ENCODE assay signal across 10 cellular contexts in genomic region chr1:53982034-53982761, GRCh38. TPM values are rescaled to one million over a fixed set of nuclear protein-coding genes. Genes with fewer than 3 reads are reported as not detected.
DNase-seq lines count a peak whose midpoint lies in the region; ATAC-seq and TF ChIP-seq lines count a peak whose summit lies in the region.
"Had no signal": no experiment of that assay in that cellular context is flagged by ENCODE, and none has a peak within 500 bp of the region (broad histone marks: within the 10 kb centered on the region; RNA-seq: fewer than 3 reads in every experiment).

No MANE protein-coding gene starts in this region.

- H3K4me1 ChIP-seq in tibial nerve (peaks cover 0 to 9% (median 0%) of the 10 kb centered on the region in 4 donors), MM.1S (ENCODE audit: low read length) (no peaks in the 10 kb centered on the region)
- peaks cover 5% of the 10 kb centered on the region for H3K4me1 ChIP-seq in CD8-positive, alpha-beta T cell (ENCODE audit: insufficient read depth, low read length)

- H3K4me3 Mint-ChIP-seq in CD8-positive, alpha-beta T cell: no peak overlapping the region
- no peak overlapping the region for H3K4me3 Mint-ChIP-seq in effector memory CD8-positive, alpha-beta T cell
- H3K4me3 Mint-ChIP-seq: T-helper 1 cell treated with Interleukin-12 subunit alpha and Interleukin-12 subunit beta and Interleukin-4 antibody, amounts not matched to agents 30 μg/mL and 1 μg/mL, for 36 hours had no signal

- no peaks in the 10 kb centered on the region for H3K79me2 ChIP-seq in MM.1S (ENCODE audit: low read length)

- TF ChIP-seq EP300 in tibial nerve (IDR thresholded peaks at IDR 0.05): no peak

- no peaks in the 10 kb centered on the region for H4K20me1 ChIP-seq in MM.1S (ENCODE audit: insufficient read depth, low read length)
- H4K20me1 ChIP-seq: BLaER1 had no signal

- H3K27ac ChIP-seq in tibial nerve (peak overlapping the region in 3 of 4 donors; percentile 9 to 56 (median 22)), MM.1S (ENCODE audit: low read length) (no peak overlapping the region)
- H3K27ac ChIP-seq in CD8-positive, alpha-beta T cell (ENCODE audit: low read depth, low read length): no peak overlapping the region
- H3K27ac ChIP-seq: BLaER1 had no signal

- peaks cover 3% of the 10 kb centered on the region for H3K27me3 Mint-ChIP-seq in CD8-positive, alpha-beta T cell (ENCODE audit: low read depth)
- H3K27me3 Mint-ChIP-seq in effector memory CD8-positive, alpha-beta T cell: peaks cover 15 to 39% of the 10 kb centered on the region in 2 donors

- ATAC-seq in left lobe of liver: peak; percentile 90
- ATAC-seq in CD8-positive, alpha-beta T cell: no peak
- ATAC-seq in effector memory CD8-positive, alpha-beta T cell (replicated peaks): no peak

- H3K9me3 ChIP-seq in tibial nerve: no peaks in the 10 kb centered on the region
- H3K9me3 ChIP-seq in CD8-positive, alpha-beta T cell (ENCODE audit: low read length): no peaks in the 10 kb centered on the region
- no peaks in the 10 kb centered on the region for H3K9me3 ChIP-seq in MM.1S (replicated peaks; ENCODE audit: insufficient read depth, low read length)
- H3K9me3 ChIP-seq: BLaER1 had no signal

- 27 to 31% methylated on average over 20 of the region's 20 CpGs for WGBS in tibial nerve, 2 donors

- TF ChIP-seq POLR2A in tibial nerve (IDR thresholded peaks at IDR 0.05): no peak

- no peak overlapping the region for H3K4me2 ChIP-seq in MM.1S (ENCODE audit: low read depth, low read length)
- H3K4me2 ChIP-seq: BLaER1 had no signal

- H3K4me3 ChIP-seq in cardiac fibroblast (replicated peaks in 1 of 2; ENCODE audit: low read depth in 2 of 2, low read length in 2 of 2): peak overlapping the region; percentile 1 to 27
- H3K4me3 ChIP-seq in tibial nerve: peak overlapping the region in 3 of 4 donors; percentile 28 to 48 (median 31)
- H3K4me3 ChIP-seq in CD8-positive, alpha-beta T cell (ENCODE audit: low read depth, low read length): no peak overlapping the region
- H3K4me3 ChIP-seq in MM.1S (ENCODE audit: low read length): no peak overlapping the region
- H3K4me3 ChIP-seq: BLaER1 had no signal

- intact Hi-C loops in CD8-positive, alpha-beta T cell (cut with DNase I, micrococcal nuclease): no loop called here

- no peak overlapping the region for H3K9ac ChIP-seq in MM.1S (ENCODE audit: low read length)
- H3K9ac ChIP-seq: BLaER1 had no signal

- DNase-seq in NCI-H82 (lab: John Stamatoyannopoulos, UW) (peak; percentile 23), NCI-H82 treated with DMSO at 0.1 percent for 48 hours (lab: John Stamatoyannopoulos, UW; ENCODE audit: unreplicated experiment) (no peak), cardiac fibroblast (ENCODE audit: low read depth in 2 of 2) (peak; percentile 40 to 49), left lobe of liver (ENCODE audit: low spot score) (peak; percentile 74), tibial nerve (ENCODE audit: low spot score in 2 of 2) (peak in 1 of 2 donors; percentile 15), MM.1S (no peak)
- no peak for DNase-seq in CD8-positive, alpha-beta T cell
- DNase-seq in effector memory CD8-positive, alpha-beta T cell: no peak

- H3F3A ChIP-seq in MM.1S (ENCODE audit: insufficient read depth, low read length): no peaks in the 10 kb centered on the region

- H2AFZ ChIP-seq in MM.1S (ENCODE audit: low read length): no peak overlapping the region

- no peaks in the 10 kb centered on the region for H3K27me3 ChIP-seq in tibial nerve
- no peaks in the 10 kb centered on the region for H3K27me3 ChIP-seq in CD8-positive, alpha-beta T cell (ENCODE audit: insufficient read depth, low read length)
- no peaks in the 10 kb centered on the region for H3K27me3 ChIP-seq in MM.1S (replicated peaks; ENCODE audit: insufficient read depth, low read length)
- H3K27me3 ChIP-seq: BLaER1 had no signal

- POLR2A ChIA-PET in CD8-positive, alpha-beta T cell (lab: Charles Lee): no interaction called here

- no peaks in the 10 kb centered on the region for H3K9me2 ChIP-seq in MM.1S (replicated peaks; ENCODE audit: insufficient read depth, low read length)

- no peaks in the 10 kb centered on the region for H3K9me3 Mint-ChIP-seq in CD8-positive, alpha-beta T cell
- no peaks in the 10 kb centered on the region for H3K9me3 Mint-ChIP-seq in effector memory CD8-positive, alpha-beta T cell
- H3K9me3 Mint-ChIP-seq: T-helper 1 cell treated with Interleukin-12 subunit alpha and Interleukin-12 subunit beta and Interleukin-4 antibody, amounts not matched to agents 30 μg/mL and 1 μg/mL, for 36 hours had no signal

- H3K36me3 Mint-ChIP-seq in CD8-positive, alpha-beta T cell: no peaks in the 10 kb centered on the region
- H3K36me3 Mint-ChIP-seq in effector memory CD8-positive, alpha-beta T cell (ENCODE audit: insufficient read depth): no peaks in the 10 kb centered on the region

- TF ChIP-seq CTCF in cardiac fibroblast (IDR thresholded peaks at IDR 0.05; ENCODE audit: low read depth, low read length) (no peak), tibial nerve (IDR thresholded peaks at IDR 0.05) (no peak), MM.1S (IDR thresholded peaks at IDR 0.05; ENCODE audit: low read length) (no peak)
- no peak for TF ChIP-seq CTCF in CD8-positive, alpha-beta T cell (IDR thresholded peaks at IDR 0.05)

- no peak overlapping the region for H3K27ac Mint-ChIP-seq in CD8-positive, alpha-beta T cell
- no peak overlapping the region for H3K27ac Mint-ChIP-seq in effector memory CD8-positive, alpha-beta T cell
- H3K27ac Mint-ChIP-seq: T-helper 1 cell treated with Interleukin-12 subunit alpha and Interleukin-12 subunit beta and Interleukin-4 antibody, amounts not matched to agents 30 μg/mL and 1 μg/mL, for 36 hours had no signal

- CTCF ChIA-PET in CD8-positive, alpha-beta T cell (lab: Charles Lee): no interaction called here

- peaks cover 8% of the 10 kb centered on the region for H3K4me1 Mint-ChIP-seq in CD8-positive, alpha-beta T cell (ENCODE audit: low read depth)
- no peaks in the 10 kb centered on the region for H3K4me1 Mint-ChIP-seq in effector memory CD8-positive, alpha-beta T cell (ENCODE audit: low read depth in 2 of 2)

- H3K36me3 ChIP-seq in tibial nerve (no peaks in the 10 kb centered on the region), MM.1S (replicated peaks; ENCODE audit: insufficient read depth, low read length) (no peaks in the 10 kb centered on the region)
- no peaks in the 10 kb centered on the region for H3K36me3 ChIP-seq in CD8-positive, alpha-beta T cell (ENCODE audit: insufficient read depth, low read length)
- H3K36me3 ChIP-seq: BLaER1 had no signal

RNA-seq across cellular contexts. Expression of gene LDLRAD1, which starts 35.8 kb away (rescaled TPM):
- total RNA-seq in left lobe of liver (0.63 TPM), tibial nerve (not detected)
- total RNA-seq in CD8-positive, alpha-beta T cell: not detected

RNA-seq across cellular contexts. Expression of gene LRRC42, which starts 36.0 kb away (rescaled TPM):
- total RNA-seq in left lobe of liver (10.5 TPM), tibial nerve (10 to 100 TPM; 26.1 to 29.5 (median 26.8) TPM)
- 1 to 10 TPM; 4.3 to 4.7 TPM for total RNA-seq in CD8-positive, alpha-beta T cell

RNA-seq across cellular contexts. Expression of gene IFT25, which starts 36.7 kb away (rescaled TPM):
- 14.4 TPM for total RNA-seq in left lobe of liver
- total RNA-seq in tibial nerve: 10 to 100 TPM; 15.5 to 39.9 (median 26.8) TPM
- 10 to 100 TPM; 12.8 to 13.1 TPM for total RNA-seq in CD8-positive, alpha-beta T cell

Comparison
In these comparisons a context has a peak if more than half of its experiments do, and no peak if none do; other contexts are left out.
1. DNase-seq: peak in NCI-H82 (single experiment), cardiac fibroblast (2 of 2) and left lobe of liver (single experiment); none in NCI-H82 treated with DMSO at 0.1 percent for 48 hours (single experiment), CD8-positive, alpha-beta T cell (0 of 7), MM.1S (single experiment) and effector memory CD8-positive, alpha-beta T cell (0 of 3).
2. H3K4me3 ChIP-seq: peak in cardiac fibroblast (2 of 2) and tibial nerve (3 of 4); none in CD8-positive, alpha-beta T cell (single experiment) and MM.1S (single experiment).
3. H3K27ac ChIP-seq: peak in tibial nerve (3 of 4); none in CD8-positive, alpha-beta T cell (single experiment) and MM.1S (single experiment).